Comparison of ENCODE assay signal across 30 cellular contexts in genomic region chr4:38538517-38538916, GRCh38.
"Had no signal": no experiment of that assay in that cellular context is flagged by ENCODE, and none has a peak within 500 bp of the region (broad histone marks: within the 10 kb centered on the region; RNA-seq: fewer than 3 reads in every experiment).

No MANE protein-coding gene starts in this region.

- H3K9ac ChIP-seq: neural progenitor cell had no signal

- H3K27ac ChIP-seq: neural progenitor cell, ovary, prostate gland, right atrium auricular region, right lobe of liver, sigmoid colon, spleen, suprapubic skin, testis, tibial artery, transverse colon, upper lobe of right lung, uterus had no signal

- DNase-seq: naive B cell; naive thymus-derived CD8-positive, alpha-beta T cell; nephron progenitor cell; occipital lobe; ovary; retina; right lobe of liver; sigmoid colon; spleen; stimulated activated CD4-positive, alpha-beta T cell treated with anti-CD3 and anti-CD28 coated beads, Interleukin-12 subunit alpha, Interleukin-12 subunit beta, amount 100 ng/mL, for 4 hours; stimulated activated CD4-positive, alpha-beta T cell treated with anti-CD3 and anti-CD28 coated beads, Interleukin-1b, Interleukin-23, amount 100 ng/mL, for 48 hours; stimulated activated CD4-positive, alpha-beta T cell treated with anti-CD3 and anti-CD28 coated beads, Interleukin-4, amount 100 ng/mL, for 1 hour; stimulated activated CD4-positive, alpha-beta T cell treated with anti-CD3 and anti-CD28 coated beads, Interleukin-4, amount 100 ng/mL, for 4 hours; stimulated activated CD8-positive, alpha-beta memory T cell treated with anti-CD3 and anti-CD28 coated beads, Interleukin-4, amount 100 ng/mL, for 48 hours; stimulated activated naive CD4-positive, alpha-beta T cell; stimulated activated naive CD8-positive, alpha-beta T cell treated with anti-CD3 and anti-CD28 coated beads, Interleukin-15, amount 100 ng/mL, for 72 hours; stimulated activated naive CD8-positive, alpha-beta T cell treated with anti-CD3 and anti-CD28 coated beads, Interleukin-15, Interleukin-2, amounts not matched to agents 100 U/mL and 50 U/mL, for 24 hours; substantia nigra; testis; tibial artery; transverse colon; upper lobe of right lung; uterus had no signal

- H2AFZ ChIP-seq: neural progenitor cell had no signal

- H3K36me3 ChIP-seq: neural progenitor cell, ovary, prostate gland, right atrium auricular region, right lobe of liver, sigmoid colon, spleen, suprapubic skin, tibial artery, transverse colon, upper lobe of right lung, uterus had no signal

- H3K4me3 ChIP-seq: neural progenitor cell, ovary, prostate gland, right atrium auricular region, right lobe of liver, sigmoid colon, smooth muscle cell, spleen, suprapubic skin, testis, tibial artery, transverse colon, upper lobe of right lung, uterus had no signal

- H3K9me3 ChIP-seq: ovary, prostate gland, right atrium auricular region, right lobe of liver, sigmoid colon, spleen, suprapubic skin, testis, tibial artery, transverse colon, upper lobe of right lung, uterus had no signal

- H3K27me3 ChIP-seq: neural progenitor cell, ovary, right atrium auricular region, right lobe of liver, sigmoid colon, spleen, suprapubic skin, testis, tibial artery, transverse colon, upper lobe of right lung, uterus had no signal

- H3K4me2 ChIP-seq: neural progenitor cell, smooth muscle cell had no signal

- H3K4me1 ChIP-seq: prostate gland, right atrium auricular region, right lobe of liver, spleen, suprapubic skin, testis, tibial artery, uterus had no signal

- ATAC-seq: naive thymus-derived CD8-positive, alpha-beta T cell; natural killer cell treated with Interleukin-12 subunit alpha and Interleukin-12 subunit beta and Interleukin-15 and Interleukin-18, amount 100 ng/mL, for 72 hours; right lobe of liver; stimulated activated memory B cell treated with anti-CD40 and anti-IgM and Interleukin-4, amounts not matched to agents 10 μg/mL and 1 μg/mL and 100 μg/mL, for 72 hours; stimulated activated naive CD8-positive, alpha-beta T cell treated with anti-CD3 and anti-CD28 coated beads, Interleukin-15, amount 100 ng/mL, for 72 hours; stimulated activated naive CD8-positive, alpha-beta T cell treated with anti-CD3 and anti-CD28 coated beads, Interleukin-15, Interleukin-2, amounts not matched to agents 100 U/mL and 50 U/mL, for 24 hours; upper lobe of right lung had no signal
